ENCODE assay signal across 8 cellular contexts in genomic region chr15:89430530-89431341, GRCh38.
DNase-seq lines count a peak whose midpoint lies in the region; ATAC-seq, FAIRE-seq and TF ChIP-seq lines count a peak whose summit lies in the region.

No MANE protein-coding gene starts in this region.

- peaks cover 28% of the 10 kb centered on the region for H3K27me3 Mint-ChIP-seq in activated T-helper 2 cell treated with anti-CD3 and anti-CD28 coated beads, Interferon-gamma antibody, Interleukin-2, Interleukin-4, amounts not matched to agents 10 μg/mL and 5 μg/mL and 100 μg/mL, durations not matched to agents 14 hours and 24 hours and 36 hours (ENCODE audit: low read depth)
- H3K27me3 Mint-ChIP-seq in neural crest cell (ENCODE audit: low read depth), result peaks cover 56% of the 10 kb centered on the region
- H3K27me3 Mint-ChIP-seq in stimulated activated naive CD8-positive, alpha-beta T cell treated with anti-CD3 and anti-CD28 coated beads, Interleukin-15, Interleukin-2, amounts not matched to agents 100 ng/mL and 50 ng/mL, for 24 hours, result peaks cover 26% of the 10 kb centered on the region

- H3K4me3 ChIP-seq in Jurkat, Clone E6-1 (ENCODE audit: low read length), result no peak overlapping the region
- H3K4me3 ChIP-seq in fibroblast of villous mesenchyme (ENCODE audit: low read depth, low read length), result peak overlapping the region; percentile 55

- DNase-seq in D721Med (ENCODE audit: insufficient read length, low spot score) (peak; percentile 73), RKO (ENCODE audit: low spot score) (peak; percentile 69), fibroblast of villous mesenchyme (ENCODE audit: low read depth) (peak; percentile 59), neural crest cell (ENCODE audit: low read depth, low spot score) (peak; percentile 99)
- DNase-seq in Jurkat, Clone E6-1 (ENCODE audit: low read depth, low spot score), result peak; percentile 37
- peak; percentile 80 for DNase-seq in activated T-helper 2 cell treated with anti-CD3 and anti-CD28 coated beads, Interferon-gamma antibody, Interleukin-2, Interleukin-4, amounts not matched to agents 10 μg/mL and 5 μg/mL and 100 μg/mL, durations not matched to agents 14 hours and 24 hours and 36 hours (ENCODE audit: low spot score)

- peak; percentile 84 for ATAC-seq in GM21515 (IDR thresholded peaks at IDR 0.05; ENCODE audit: unreplicated experiment)

- peak; percentile 93 for TF ChIP-seq CTCF in D721Med (IDR thresholded peaks at IDR 0.05; ENCODE audit: insufficient read depth, missing control alignments)
- TF ChIP-seq CTCF in fibroblast of villous mesenchyme (IDR thresholded peaks at IDR 0.05; ENCODE audit: insufficient read depth, low read depth, low read length), result peak; percentile 91
- TF ChIP-seq CTCF in neural crest cell (conservative IDR thresholded peaks at IDR 0.05), result peak; percentile 99

- no peak for FAIRE-seq in D721Med (lab: Jason Lieb, UNC)

- no peaks in the 10 kb centered on the region for H3K9me3 Mint-ChIP-seq in activated T-helper 2 cell treated with anti-CD3 and anti-CD28 coated beads, Interferon-gamma antibody, Interleukin-2, Interleukin-4, amounts not matched to agents 10 μg/mL and 5 μg/mL and 100 μg/mL, durations not matched to agents 14 hours and 24 hours and 36 hours
- no peaks in the 10 kb centered on the region for H3K9me3 Mint-ChIP-seq in neural crest cell
- no peaks in the 10 kb centered on the region for H3K9me3 Mint-ChIP-seq in stimulated activated naive CD8-positive, alpha-beta T cell treated with anti-CD3 and anti-CD28 coated beads, Interleukin-15, Interleukin-2, amounts not matched to agents 100 ng/mL and 50 ng/mL, for 24 hours

- no peak overlapping the region for H3K27ac Mint-ChIP-seq in activated T-helper 2 cell treated with anti-CD3 and anti-CD28 coated beads, Interferon-gamma antibody, Interleukin-2, Interleukin-4, amounts not matched to agents 10 μg/mL and 5 μg/mL and 100 μg/mL, durations not matched to agents 14 hours and 24 hours and 36 hours
- H3K27ac Mint-ChIP-seq in neural crest cell (ENCODE audit: unreplicated experiment), result no peak overlapping the region
- H3K27ac Mint-ChIP-seq in stimulated activated naive CD8-positive, alpha-beta T cell treated with anti-CD3 and anti-CD28 coated beads, Interleukin-15, Interleukin-2, amounts not matched to agents 100 ng/mL and 50 ng/mL, for 24 hours, result no peak overlapping the region

- peak overlapping the region; percentile 77 for H3K4me3 Mint-ChIP-seq in activated T-helper 2 cell treated with anti-CD3 and anti-CD28 coated beads, Interferon-gamma antibody, Interleukin-2, Interleukin-4, amounts not matched to agents 10 μg/mL and 5 μg/mL and 100 μg/mL, durations not matched to agents 14 hours and 24 hours and 36 hours (ENCODE audit: low read depth)
- H3K4me3 Mint-ChIP-seq in neural crest cell, result peak overlapping the region; percentile 80
- peak overlapping the region; percentile 79 for H3K4me3 Mint-ChIP-seq in stimulated activated naive CD8-positive, alpha-beta T cell treated with anti-CD3 and anti-CD28 coated beads, Interleukin-15, Interleukin-2, amounts not matched to agents 100 ng/mL and 50 ng/mL, for 24 hours

- peaks cover 5% of the 10 kb centered on the region for H3K4me1 Mint-ChIP-seq in activated T-helper 2 cell treated with anti-CD3 and anti-CD28 coated beads, Interferon-gamma antibody, Interleukin-2, Interleukin-4, amounts not matched to agents 10 μg/mL and 5 μg/mL and 100 μg/mL, durations not matched to agents 14 hours and 24 hours and 36 hours (ENCODE audit: low read depth)
- peaks cover 24% of the 10 kb centered on the region for H3K4me1 Mint-ChIP-seq in neural crest cell
- peaks cover 5% of the 10 kb centered on the region for H3K4me1 Mint-ChIP-seq in stimulated activated naive CD8-positive, alpha-beta T cell treated with anti-CD3 and anti-CD28 coated beads, Interleukin-15, Interleukin-2, amounts not matched to agents 100 ng/mL and 50 ng/mL, for 24 hours (ENCODE audit: low read depth)

- H3K36me3 Mint-ChIP-seq in activated T-helper 2 cell treated with anti-CD3 and anti-CD28 coated beads, Interferon-gamma antibody, Interleukin-2, Interleukin-4, amounts not matched to agents 10 μg/mL and 5 μg/mL and 100 μg/mL, durations not matched to agents 14 hours and 24 hours and 36 hours (ENCODE audit: low read depth), result no peaks in the 10 kb centered on the region
- H3K36me3 Mint-ChIP-seq in neural crest cell (ENCODE audit: low read depth), result no peaks in the 10 kb centered on the region
- no peaks in the 10 kb centered on the region for H3K36me3 Mint-ChIP-seq in stimulated activated naive CD8-positive, alpha-beta T cell treated with anti-CD3 and anti-CD28 coated beads, Interleukin-15, Interleukin-2, amounts not matched to agents 100 ng/mL and 50 ng/mL, for 24 hours (ENCODE audit: low read depth)

- intact Hi-C loops in activated T-helper 2 cell treated with anti-CD3 and anti-CD28 coated beads, Interferon-gamma antibody, Interleukin-2, Interleukin-4, amounts not matched to agents 10 μg/mL and 5 μg/mL and 100 μg/mL, durations not matched to agents 14 hours and 24 hours and 36 hours (cut with micrococcal nuclease), result loop anchor here (1.0 to 5.0 kb wide), 3 partner anchors 14 to 223 kb away; no protein-coding TSS in a partner anchor

Comparison
In these comparisons a context has a peak if more than half of its experiments do, and no peak if none do; other contexts are left out.
1. DNase-seq: peak in every context shown above with its lines; median percentile 99 in neural crest cell; 80 in activated T-helper 2 cell treated with anti-CD3 and anti-CD28 coated beads, Interferon-gamma antibody, Interleukin-2, Interleukin-4, amounts not matched to agents 10 μg/mL and 5 μg/mL and 100 μg/mL, durations not matched to agents 14 hours and 24 hours and 36 hours; 73 in D721Med; 69 in RKO; 59 in fibroblast of villous mesenchyme; 37 in Jurkat, Clone E6-1.